23 cellular contexts compared by ENCODE assay signal in the genomic region with DNA sequence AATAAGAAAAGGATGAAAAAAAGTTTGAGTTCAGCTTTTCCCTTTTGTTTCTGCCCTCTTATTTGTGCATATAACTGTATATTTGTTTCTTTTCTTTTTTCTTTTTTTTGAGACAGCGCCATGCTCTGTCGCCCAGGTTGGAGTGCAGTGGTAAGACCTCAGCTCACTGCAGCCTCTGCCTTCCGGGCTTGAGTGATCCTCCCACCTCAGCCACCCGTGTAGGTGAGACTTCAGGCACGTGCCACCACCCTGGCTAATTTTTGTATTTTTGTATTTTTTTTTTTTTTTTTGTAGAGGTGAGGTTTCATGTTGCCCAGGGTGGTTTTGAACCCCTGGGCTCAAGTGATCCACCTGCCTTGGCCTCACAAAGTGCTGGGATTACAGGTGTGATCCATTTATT. TPM values are rescaled to one million over a fixed set of nuclear protein-coding genes. Genes with fewer than 3 reads are reported as not detected.
DNase-seq lines count a peak whose midpoint lies in the region; ATAC-seq, FAIRE-seq and TF ChIP-seq lines count a peak whose summit lies in the region.
"Had no signal": no experiment of that assay in that cellular context is flagged by ENCODE, and none has a peak within 500 bp of the region (broad histone marks: within the 10 kb centered on the region; RNA-seq: fewer than 3 reads in every experiment).

No MANE protein-coding gene starts in this region.

- in situ Hi-C loops in GM12878 (cut with MboI): no loop called here

- peaks cover 25% of the 10 kb centered on the region for H3K79me2 ChIP-seq in GM12878 (ENCODE audit: control insufficient read depth, insufficient read depth, low read length)

- H3K4me1 Mint-ChIP-seq in nephron progenitor cell: no peaks in the 10 kb centered on the region
- no peaks in the 10 kb centered on the region for H3K4me1 Mint-ChIP-seq in stimulated activated effector memory CD8-positive, alpha-beta T cell treated with anti-CD3 and anti-CD28 coated beads, Interleukin-12 subunit alpha, Interleukin-12 subunit beta, amount 100 ng/mL, for 72 hours

- peak; percentile 26 for FAIRE-seq in GM18507 (lab: Jason Lieb, UNC)
- no peak for FAIRE-seq in GM12878 (lab: Jason Lieb, UNC)
- FAIRE-seq: A204.1, GM12891, HepG2 had no signal

- no peaks in the 10 kb centered on the region; the same call in 1 of the 2 replicates for H4K20me1 ChIP-seq in GM12878 (ENCODE audit: control insufficient read depth, insufficient read depth)

- H3K4me1 ChIP-seq in GM12878 (ENCODE audit: control insufficient read depth, insufficient read depth, low read length): peaks cover 5% of the 10 kb centered on the region

- TF ChIP-seq CTCF in GM12878 (IDR thresholded peaks at IDR 0.05 in 2 of 3, conservative IDR thresholded peaks at IDR 0.05 in 1 of 3; ENCODE audit: control insufficient read depth in 2 of 3, extremely low read depth in 1 of 3, insufficient read depth in 1 of 3, low read depth in 3 of 3, low read length in 3 of 3): no peak
- TF ChIP-seq CTCF in nephron progenitor cell (IDR thresholded peaks at IDR 0.05): no peak

- SMC1A ChIA-PET in GM12878 (lab: Charles Lee; ENCODE audit: uncharacterized antibody, unreplicated experiment): interaction anchor here (1.0 to 1.5 kb wide), 2 partner anchors 22 to 59 kb away, joined by 3 read pairs; no protein-coding TSS in a partner anchor

- no peak overlapping the region for H3K27ac Mint-ChIP-seq in nephron progenitor cell
- H3K27ac Mint-ChIP-seq in stimulated activated effector memory CD8-positive, alpha-beta T cell treated with anti-CD3 and anti-CD28 coated beads, Interleukin-12 subunit alpha, Interleukin-12 subunit beta, amount 100 ng/mL, for 72 hours: no peak overlapping the region
- H3K27ac Mint-ChIP-seq: CD14-positive monocyte; CD4-positive, alpha-beta memory T cell; HFFc6; IgD-negative memory B cell had no signal

- H3K4me2 ChIP-seq in GM12878 (ENCODE audit: control insufficient read depth, insufficient read depth): no peak overlapping the region
- H3K4me2 ChIP-seq: BLaER1 had no signal

- ATAC-seq in GM12878: peak; percentile 72
- ATAC-seq in stimulated activated effector memory CD8-positive, alpha-beta T cell treated with anti-CD3 and anti-CD28 coated beads, Interleukin-12 subunit alpha, Interleukin-12 subunit beta, amount 100 ng/mL, for 72 hours: no peak
- no peak for ATAC-seq in HG03439 (IDR thresholded peaks at IDR 0.05; ENCODE audit: unreplicated experiment)
- no peak for ATAC-seq in HG03521 (IDR thresholded peaks at IDR 0.05; ENCODE audit: unreplicated experiment)
- ATAC-seq: HCT116, HepG2 had no signal

- H3K9ac ChIP-seq in GM12878 (ENCODE audit: control insufficient read depth, insufficient read depth, low read length): no peak overlapping the region
- H3K9ac ChIP-seq: BLaER1 had no signal

- peaks cover 62% of the 10 kb centered on the region for H3K36me3 Mint-ChIP-seq in nephron progenitor cell (ENCODE audit: low read depth)
- H3K36me3 Mint-ChIP-seq in stimulated activated effector memory CD8-positive, alpha-beta T cell treated with anti-CD3 and anti-CD28 coated beads, Interleukin-12 subunit alpha, Interleukin-12 subunit beta, amount 100 ng/mL, for 72 hours: peaks cover 36% of the 10 kb centered on the region

- peaks cover 0 to 8% of the 10 kb centered on the region in 2 experiments; a peak in 2 of 4 replicates for H3K36me3 ChIP-seq in GM12878 (ENCODE audit: control insufficient read depth in 2 of 2, insufficient read depth in 2 of 2, low read length in 1 of 2)

- intact Hi-C loops in GM12878 (cut with micrococcal nuclease; ENCODE audit: unreplicated experiment): no loop called here

- H3K4me3 ChIP-seq in GM12878: no peak overlapping the region
- H3K4me3 ChIP-seq: BLaER1 had no signal

- TF ChIP-seq EP300 in GM12878 (IDR thresholded peaks at IDR 0.05; ENCODE audit: borderline replicate concordance in 1 of 2, control insufficient read depth in 1 of 2, low read depth in 2 of 2, low read length in 2 of 2): no peak

- H3K4me3 Mint-ChIP-seq in nephron progenitor cell: no peak overlapping the region
- no peak overlapping the region for H3K4me3 Mint-ChIP-seq in stimulated activated effector memory CD8-positive, alpha-beta T cell treated with anti-CD3 and anti-CD28 coated beads, Interleukin-12 subunit alpha, Interleukin-12 subunit beta, amount 100 ng/mL, for 72 hours
- H3K4me3 Mint-ChIP-seq: CD14-positive monocyte; CD4-positive, alpha-beta memory T cell; HFFc6; IgD-negative memory B cell had no signal

- RAD21 ChIA-PET in GM12878 (lab: Charles Lee; ENCODE audit: unreplicated experiment): interaction anchor here (1.0 kb wide), 1 partner anchor 30 kb away, joined by 4 read pairs; no protein-coding TSS in a partner anchor

- TF ChIP-seq RAD21 in GM12878 (IDR thresholded peaks at IDR 0.05; ENCODE audit: insufficient read depth, low read depth, low read length): no peak

- H3K9me3 ChIP-seq in GM12878 (replicated peaks; ENCODE audit: control insufficient read depth, insufficient read depth, low read length): no peaks in the 10 kb centered on the region; the same call in 2 of the 3 replicates

- DNase-seq in GM18507 (ENCODE audit: extremely low spot score, insufficient read length, low read depth): no peak
- DNase-seq in GM12878 (ENCODE audit: low read depth, low spot score): no peak
- DNase-seq in nephron progenitor cell: peak; percentile 6
- no peak for DNase-seq in stimulated activated effector memory CD8-positive, alpha-beta T cell treated with anti-CD3 and anti-CD28 coated beads, Interleukin-12 subunit alpha, Interleukin-12 subunit beta, amount 100 ng/mL, for 72 hours (ENCODE audit: low spot score in 2 of 2)
- no peak for DNase-seq in activated gamma-delta T cell (lab: John Stamatoyannopoulos, UW)
- DNase-seq: ACHN; Calu3; CD4-positive, alpha-beta memory T cell; DMS79 treated with DMSO at 0.1 percent for 48 hours; GF-D8; GOT3; H7; HFFc6; KBM-7 had no signal

- no peak overlapping the region for H2AFZ ChIP-seq in GM12878 (ENCODE audit: control insufficient read depth, low read depth, low read length)

- H3K27ac ChIP-seq in GM12878 (ENCODE audit: control insufficient read depth, insufficient read depth): no peak overlapping the region
- H3K27ac ChIP-seq: BLaER1 had no signal

- no peak for TF ChIP-seq POLR2A in GM12878 (IDR thresholded peaks at IDR 0.05; ENCODE audit: low read depth, low read length)

- peaks cover 19% of the 10 kb centered on the region for H3K9me3 Mint-ChIP-seq in nephron progenitor cell
- H3K9me3 Mint-ChIP-seq in stimulated activated effector memory CD8-positive, alpha-beta T cell treated with anti-CD3 and anti-CD28 coated beads, Interleukin-12 subunit alpha, Interleukin-12 subunit beta, amount 100 ng/mL, for 72 hours: no peaks in the 10 kb centered on the region
- H3K9me3 Mint-ChIP-seq: HFFc6, IgD-negative memory B cell had no signal

- H3K27me3 ChIP-seq in GM12878 (replicated peaks in 1 of 2; ENCODE audit: control insufficient read depth in 2 of 2, insufficient read depth in 2 of 2, low read length in 1 of 2): no peaks in the 10 kb centered on the region
- H3K27me3 ChIP-seq: BLaER1 had no signal

- CTCF ChIA-PET in GM12878 (lab: Yijun Ruan, JAX): interaction anchor here (0.5 to 1.3 kb wide), 6 partner anchors 20 to 576 kb away, joined by 3 to 4 read pairs (median 3); no protein-coding TSS in a partner anchor

- no peaks in the 10 kb centered on the region for H3K27me3 Mint-ChIP-seq in nephron progenitor cell (ENCODE audit: low read depth, poor library complexity)
- H3K27me3 Mint-ChIP-seq: CD4-positive, alpha-beta memory T cell; IgD-negative memory B cell had no signal

- 46% methylated on average over 5 of the region's 5 CpGs for WGBS in GM12878 (ENCODE audit: insufficient coverage, insufficient replicate concordance, low lambda C conversion rate, missing lambda C conversion rate)

- POLR2A ChIA-PET in GM12878 (lab: Charles Lee): interaction anchor here (0.6 to 0.7 kb wide), 4 partner anchors 41 to 747 kb away, joined by 3 to 5 read pairs (median 3); no protein-coding TSS in a partner anchor

- no TSS peak for BruUV-seq in GM12878 (replicated peaks; lab: Mats Ljungman, UMichigan)

TF ChIP-seq in GM12878, 131 proteins besides CTCF, POLR2A, EP300 and RAD21 (continues in another document):
- peak; percentile 38; the same call in 1 of the 2 replicates for TF ChIP-seq ZNF384 (IDR thresholded peaks at IDR 0.05; ENCODE audit: borderline replicate concordance, low read depth, low read length)
- TF ChIP-seq, protein P1, sequence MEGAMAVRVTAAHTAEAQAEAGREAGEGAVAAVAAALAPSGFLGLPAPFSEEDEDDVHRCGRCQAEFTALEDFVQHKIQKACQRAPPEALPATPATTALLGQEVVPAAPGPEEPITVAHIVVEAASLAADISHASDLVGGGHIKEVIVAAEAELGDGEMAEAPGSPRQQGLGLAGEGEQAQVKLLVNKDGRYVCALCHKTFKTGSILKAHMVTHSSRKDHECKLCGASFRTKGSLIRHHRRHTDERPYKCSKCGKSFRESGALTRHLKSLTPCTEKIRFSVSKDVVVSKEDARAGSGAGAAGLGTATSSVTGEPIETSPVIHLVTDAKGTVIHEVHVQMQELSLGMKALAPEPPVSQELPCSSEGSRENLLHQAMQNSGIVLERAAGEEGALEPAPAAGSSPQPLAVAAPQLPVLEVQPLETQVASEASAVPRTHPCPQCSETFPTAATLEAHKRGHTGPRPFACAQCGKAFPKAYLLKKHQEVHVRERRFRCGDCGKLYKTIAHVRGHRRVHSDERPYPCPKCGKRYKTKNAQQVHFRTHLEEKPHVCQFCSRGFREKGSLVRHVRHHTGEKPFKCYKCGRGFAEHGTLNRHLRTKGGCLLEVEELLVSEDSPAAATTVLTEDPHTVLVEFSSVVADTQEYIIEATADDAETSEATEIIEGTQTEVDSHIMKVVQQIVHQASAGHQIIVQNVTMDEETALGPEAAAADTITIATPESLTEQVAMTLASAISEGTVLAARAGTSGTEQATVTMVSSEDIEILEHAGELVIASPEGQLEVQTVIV (IDR thresholded peaks at IDR 0.05; ENCODE audit: borderline replicate concordance, partially characterized antibody): no peak

RNA-seq across cellular contexts. Expression of a gene that starts 31.4 kb away (rescaled TPM):
- total RNA-seq in GM12878 (2013; cell fraction: nucleolus; rRNA removed): 74.1 and 75.7 TPM in 2 replicates
- total RNA-seq in GM12878 (2014; rRNA removed): 13.1 and 13.8 TPM in 2 replicates
- total RNA-seq in GM12878 (2014; rRNA removed; fragmentation: Illumina TruSeq; extraction: Trizol): 15.1 and 16.8 TPM in 2 replicates
- total RNA-seq in GM12878 (2021): 22.3 and 25.0 TPM in 2 replicates
- polyA plus RNA-seq in GM12878 (2011; ENCODE audit: low read depth): 6.1 TPM
- 30.4 and 34.7 TPM in 2 replicates for polyA plus RNA-seq in GM12878 (2011; rRNA removed)
- 17.3 and 24.5 TPM in 2 replicates for polyA plus RNA-seq in GM12878 (2011; cell fraction: cytosol; rRNA removed)
- polyA plus RNA-seq in GM12878 (2011; cell fraction: nucleus; rRNA removed): 28.3 and 34.8 TPM in 2 replicates
- 8.0 and 15.5 TPM in 2 replicates for polyA plus RNA-seq in GM12878 (2012)
- 17.8 and 18.1 TPM in 2 replicates for polyA plus RNA-seq in GM12878 (2014; fragmentation: Illumina TruSeq; extraction: Trizol)
- 1 to 10 TPM; 8.6 TPM for polyA plus RNA-seq in GM12878 (2014; fragmentation: Nextera tagmentation; extraction: Ambion mirVana)
- polyA plus RNA-seq in GM12878 (2014; rRNA removed): 13.8 and 15.2 TPM in 2 replicates
- 10 to 100 TPM; 16.3 to 22.0 TPM for polyA plus RNA-seq in GM12878 (2016; fragmentation: Nextera tagmentation; extraction: Ambion mirVana)
- 90.9 and 109 TPM in 2 replicates for polyA minus RNA-seq in GM12878 (2011; rRNA and poly(A)+ RNA removed)
- polyA minus RNA-seq in GM12878 (2011; cell fraction: cytosol; rRNA and poly(A)+ RNA removed): 15.5 and 24.2 TPM in 2 replicates
- polyA minus RNA-seq in GM12878 (2011; cell fraction: nucleus; rRNA and poly(A)+ RNA removed): 48.0 and 72.3 TPM in 2 replicates
